9 cellular contexts compared by ENCODE assay signal in genomic region chr17:35566955-35567354, GRCh38. TPM values are rescaled to one million over a fixed set of nuclear protein-coding genes. Genes with fewer than 3 reads are reported as not detected.
A peak's percentile ranks its signal among the peaks of the same experiment; 100 is the strongest.
DNase-seq lines count a peak whose midpoint lies in the region; ATAC-seq and TF ChIP-seq lines count a peak whose summit lies in the region.
"Had no signal": no experiment of that assay in that cellular context is flagged by ENCODE, and none has a peak within 500 bp of the region (broad histone marks: within the 10 kb centered on the region; RNA-seq: fewer than 3 reads in every experiment).

No MANE protein-coding gene starts in this region.

- 76% methylated on average over 12 of the region's 12 CpGs for WGBS in HUES64

- no peak overlapping the region for H3K9ac ChIP-seq in HUES64 (ENCODE audit: low read depth, low read length)

- H3K36me3 Mint-ChIP-seq in central memory CD8-positive, alpha-beta T cell (ENCODE audit: insufficient read depth): peaks cover 9% of the 10 kb centered on the region
- H3K36me3 Mint-ChIP-seq in neural crest cell (ENCODE audit: low read depth): no peaks in the 10 kb centered on the region

- peaks cover 25% of the 10 kb centered on the region for H3K27me3 ChIP-seq in HUES64 (ENCODE audit: insufficient read depth, low read length)

- no peaks in the 10 kb centered on the region for H3K27me3 Mint-ChIP-seq in central memory CD8-positive, alpha-beta T cell
- peaks cover 47% of the 10 kb centered on the region for H3K27me3 Mint-ChIP-seq in neural crest cell (ENCODE audit: low read depth)

- H3K4me1 Mint-ChIP-seq in central memory CD8-positive, alpha-beta T cell: peaks cover 29% of the 10 kb centered on the region
- H3K4me1 Mint-ChIP-seq in neural crest cell: peaks cover 29% of the 10 kb centered on the region

- H3K4me3 ChIP-seq in HUES64 (ENCODE audit: low read length): peak overlapping the region; percentile 89

- H3K27ac ChIP-seq in C4-2B: peak overlapping the region; percentile 76; the same call in 1 of the 2 replicates
- no peak overlapping the region for H3K27ac ChIP-seq in HUES64 (ENCODE audit: low read depth, low read length)

- no peaks in the 10 kb centered on the region for H3K4me1 ChIP-seq in HUES64 (ENCODE audit: insufficient read depth, low read length)

- no peaks in the 10 kb centered on the region for H3K9me3 Mint-ChIP-seq in central memory CD8-positive, alpha-beta T cell
- H3K9me3 Mint-ChIP-seq in neural crest cell: no peaks in the 10 kb centered on the region

- TF ChIP-seq CTCF in C4-2B (conservative IDR thresholded peaks at IDR 0.05) (no peak), neural crest cell (conservative IDR thresholded peaks at IDR 0.05) (no peak)

- no peak for ATAC-seq in central memory CD8-positive, alpha-beta T cell (replicated peaks; ENCODE audit: extremely low read depth, poor library complexity, severe bottlenecking)
- no peak for ATAC-seq in GM21619 (IDR thresholded peaks at IDR 0.05; ENCODE audit: unreplicated experiment)

- H3K4me3 Mint-ChIP-seq in central memory CD8-positive, alpha-beta T cell: peak overlapping the region; percentile 79
- H3K4me3 Mint-ChIP-seq in neural crest cell: peak overlapping the region; percentile 95

- peak overlapping the region; percentile 25 for H3K27ac Mint-ChIP-seq in central memory CD8-positive, alpha-beta T cell (ENCODE audit: low read depth)
- no peak overlapping the region for H3K27ac Mint-ChIP-seq in neural crest cell (ENCODE audit: unreplicated experiment)

- no peak for DNase-seq in central memory CD8-positive, alpha-beta T cell (ENCODE audit: low spot score in 2 of 2)
- DNase-seq in neural crest cell (ENCODE audit: low read depth, low spot score): no peak
- no peak for DNase-seq in NCI-H82 treated with DMSO at 0.1 percent for 48 hours (lab: John Stamatoyannopoulos, UW; ENCODE audit: unreplicated experiment)
- no peak for DNase-seq in NOMO-1 treated with DMSO at 0.1 percent for 48 hours (lab: John Stamatoyannopoulos, UW; ENCODE audit: unreplicated experiment)
- DNase-seq in NCI-H128 (lab: John Stamatoyannopoulos, UW; ENCODE audit: unreplicated experiment): no peak

- no peaks in the 10 kb centered on the region for H3K9me3 ChIP-seq in HUES64 (ENCODE audit: insufficient read depth, low read depth, low read length)

- H3K36me3 ChIP-seq in HUES64 (ENCODE audit: insufficient read depth, low read length): peaks cover 3% of the 10 kb centered on the region; the same call in 1 of the 2 replicates

RNA-seq across cellular contexts. Expression of gene SLFN14, which starts 6.3 kb away (rescaled TPM):
- polyA plus RNA-seq in HUES64 (2013, experiment 1 of 2): not detected
- not detected for polyA plus RNA-seq in HUES64 (2013, experiment 2 of 2)
- total RNA-seq in neural crest cell: not detected in 2 replicates
- total RNA-seq: LHCN-M2 had no signal

RNA-seq across cellular contexts. Expression of gene PEX12, which starts 11.4 kb away (rescaled TPM):
- polyA plus RNA-seq in HUES64 (2013, experiment 1 of 2): 2.9 TPM
- polyA plus RNA-seq in HUES64 (2013, experiment 2 of 2): 3.4 TPM
- total RNA-seq in neural crest cell: 4.2 and 5.1 TPM in 2 replicates

RNA-seq across cellular contexts. Expression of gene AP2B1, which starts 20.2 kb away (rescaled TPM):
- 112 TPM for polyA plus RNA-seq in HUES64 (2013, experiment 1 of 2)
- polyA plus RNA-seq in HUES64 (2013, experiment 2 of 2): 121 TPM
- total RNA-seq in neural crest cell: 216 and 228 TPM in 2 replicates

RNA-seq across cellular contexts. Expression of gene SLFN12L, which starts 29.5 kb away (rescaled TPM):
- not detected for polyA plus RNA-seq in HUES64 (2013, experiment 1 of 2)
- not detected for polyA plus RNA-seq in HUES64 (2013, experiment 2 of 2)
- not detected in 2 replicates for total RNA-seq in neural crest cell
- total RNA-seq: LHCN-M2 had no signal
